11 cellular contexts compared by ENCODE assay signal in the genomic region with DNA sequence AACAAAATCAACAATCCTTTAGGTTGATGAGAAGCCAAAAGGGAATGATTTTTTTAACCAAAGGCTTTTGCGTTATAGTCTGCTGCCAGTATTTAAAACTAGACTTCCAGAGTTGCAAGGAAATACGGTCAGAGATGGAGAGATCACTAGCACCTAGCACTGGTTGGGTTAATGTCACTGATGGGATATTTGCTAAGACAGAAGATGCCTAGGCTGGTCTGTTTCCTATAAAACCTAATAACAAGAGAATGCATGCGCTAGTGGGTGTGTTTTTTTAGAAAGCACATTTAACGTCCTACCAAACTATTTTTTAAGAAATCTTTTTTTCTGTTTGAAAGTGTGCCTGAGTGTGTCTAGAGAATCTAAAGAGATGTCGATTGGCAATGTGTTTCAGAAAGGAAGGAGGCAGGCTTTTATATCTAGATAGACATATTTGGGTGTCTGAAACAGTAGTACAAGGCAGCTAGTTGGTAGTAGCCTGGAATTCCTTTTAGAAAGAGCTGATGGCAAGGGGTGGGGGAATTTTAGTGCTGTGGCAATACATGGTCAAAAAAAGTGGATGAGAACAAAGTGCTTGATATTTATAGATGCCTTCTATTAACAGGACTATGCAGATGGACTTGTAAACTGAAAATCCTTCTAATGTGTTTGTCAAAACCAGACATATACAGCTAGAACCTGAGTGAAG. TPM values are rescaled to one million over a fixed set of nuclear protein-coding genes. Genes with fewer than 3 reads are reported as not detected.
DNase-seq lines count a peak whose midpoint lies in the region; ATAC-seq and TF ChIP-seq lines count a peak whose summit lies in the region.
"Had no signal": no experiment of that assay in that cellular context is flagged by ENCODE, and none has a peak within 500 bp of the region (broad histone marks: within the 10 kb centered on the region; RNA-seq: fewer than 3 reads in every experiment).

No MANE protein-coding gene starts in this region.

- no peak for TF ChIP-seq CTCF in MCF 10A (IDR thresholded peaks at IDR 0.05; ENCODE audit: unreplicated experiment)
- no peak for TF ChIP-seq CTCF in gastrocnemius medialis (IDR thresholded peaks at IDR 0.05 in 4 of 5, conservative IDR thresholded peaks at IDR 0.05 in 1 of 5)

- H3K27me3 ChIP-seq in gastrocnemius medialis, result no peaks in the 10 kb centered on the region

- H3K36me3 Mint-ChIP-seq in MCF 10A (ENCODE audit: insufficient read depth, unreplicated experiment), result no peaks in the 10 kb centered on the region

- POLR2A ChIA-PET in MCF 10A (lab: Yijun Ruan, JAX), result interaction anchor here (0.7 to 2.4 kb wide), 17 partner anchors 9 to 134 kb away, joined by 3 to 13 read pairs (median 4); a partner anchor contains a TSS

- peaks cover 0 to 19% of the 10 kb centered on the region in 2 donors for H3K4me1 ChIP-seq in gastrocnemius medialis

- H3K4me3 Mint-ChIP-seq in MCF 10A (ENCODE audit: unreplicated experiment), result peak overlapping the region; percentile 88
- H3K4me3 Mint-ChIP-seq: activated T-helper 17 cell treated with anti-CD3 and anti-CD28 coated beads, Interleukin-2, amount 50 U/mL, for 72 hours had no signal

- H3K4me1 Mint-ChIP-seq in MCF 10A (ENCODE audit: insufficient read depth, unreplicated experiment), result peaks cover 36% of the 10 kb centered on the region
- H3K4me1 Mint-ChIP-seq: activated T-helper 17 cell treated with anti-CD3 and anti-CD28 coated beads, Interleukin-2, amount 50 U/mL, for 72 hours had no signal

- CTCF ChIA-PET in MCF 10A (lab: Yijun Ruan, JAX), result interaction anchor here (0.6 to 1.0 kb wide), 2 partner anchors 853 to 1282 kb away, joined by 3 read pairs; no protein-coding TSS in a partner anchor

- TF ChIP-seq POLR2A in gastrocnemius medialis (IDR thresholded peaks at IDR 0.05), result no peak

- H3K27ac Mint-ChIP-seq in MCF 10A (ENCODE audit: low read depth, unreplicated experiment), result peak overlapping the region; percentile 88
- H3K27ac Mint-ChIP-seq: activated T-helper 17 cell treated with anti-CD3 and anti-CD28 coated beads, Interleukin-2, amount 50 U/mL, for 72 hours had no signal

- in situ Hi-C loops in gastrocnemius medialis (cut with MboI; ENCODE audit: low sequenced_read_pairs in 4 of 4), result no loop called here

- no TSS peak for BruUV-seq in MCF 10A (replicated peaks; lab: Mats Ljungman, UMichigan)

- H3K27me3 Mint-ChIP-seq in MCF 10A (ENCODE audit: insufficient read depth, unreplicated experiment), result no peaks in the 10 kb centered on the region

- DNase-seq in GM03348 (ENCODE audit: low spot score), result peak; percentile 19
- peak; percentile 18 for DNase-seq in MCF 10A (ENCODE audit: unreplicated experiment)
- no peak for DNase-seq in gastrocnemius medialis
- no peak for DNase-seq in UCSD-AML1 (lab: John Stamatoyannopoulos, UW; ENCODE audit: unreplicated experiment)
- DNase-seq in NK-92 (lab: John Stamatoyannopoulos, UW; ENCODE audit: unreplicated experiment), result no peak
- no peak for DNase-seq in stimulated activated CD4-positive, alpha-beta T cell treated with anti-CD3 and anti-CD28 coated beads, Interleukin-2, amount 100 ng/mL, for 24 hours
- DNase-seq: SHP77 had no signal

- peak overlapping the region; percentile 74 to 78 (median 76) for H3K27ac ChIP-seq in gastrocnemius medialis
- H3K27ac ChIP-seq: neutrophil had no signal

- ATAC-seq in gastrocnemius medialis (no peak), HG03378 (IDR thresholded peaks at IDR 0.05; ENCODE audit: unreplicated experiment) (no peak)
- ATAC-seq: activated T-helper 17 cell treated with anti-CD3 and anti-CD28 coated beads, Interleukin-2, amount 50 U/mL, for 72 hours had no signal

- intact Hi-C loops in MCF 10A (cut with micrococcal nuclease), result loop anchor here (5.0 kb wide), 1 partner anchor 112 kb away; no protein-coding TSS in a partner anchor
- intact Hi-C loops in gastrocnemius medialis (cut with DNase I; ENCODE audit: low total_unique reads), result no loop called here

- H3K9me3 ChIP-seq in gastrocnemius medialis, result no peaks in the 10 kb centered on the region
- H3K9me3 ChIP-seq: neutrophil had no signal

- H3K4me3 ChIP-seq in iPS-11a (ENCODE audit: low read depth, low read length), result peak overlapping the region; percentile 65
- peak overlapping the region; percentile 40 to 60 (median 50) for H3K4me3 ChIP-seq in gastrocnemius medialis

- H3K9me3 Mint-ChIP-seq in MCF 10A (ENCODE audit: unreplicated experiment), result no peaks in the 10 kb centered on the region
- H3K9me3 Mint-ChIP-seq: activated T-helper 17 cell treated with anti-CD3 and anti-CD28 coated beads, Interleukin-2, amount 50 U/mL, for 72 hours had no signal

- no peaks in the 10 kb centered on the region for H3K36me3 ChIP-seq in gastrocnemius medialis
- H3K36me3 ChIP-seq: neutrophil had no signal

RNA-seq across cellular contexts. Expression of a gene that starts 0.9 kb away (rescaled TPM):
- total RNA-seq in MCF 10A (2022) (130 and 183 TPM in 2 replicates), gastrocnemius medialis (10 to 100 TPM; 25.9 to 43.2 (median 32.3) TPM)

Comparison
In these comparisons a context has a peak if more than half of its experiments do, and no peak if none do; other contexts are left out.
1. DNase-seq: peak in GM03348 (single experiment) and MCF 10A (single experiment); none in gastrocnemius medialis (0 of 2), UCSD-AML1 (single experiment), NK-92 (single experiment) and stimulated activated CD4-positive, alpha-beta T cell treated with anti-CD3 and anti-CD28 coated beads, Interleukin-2, amount 100 ng/mL, for 24 hours (0 of 2).